In the genomic region with DNA sequence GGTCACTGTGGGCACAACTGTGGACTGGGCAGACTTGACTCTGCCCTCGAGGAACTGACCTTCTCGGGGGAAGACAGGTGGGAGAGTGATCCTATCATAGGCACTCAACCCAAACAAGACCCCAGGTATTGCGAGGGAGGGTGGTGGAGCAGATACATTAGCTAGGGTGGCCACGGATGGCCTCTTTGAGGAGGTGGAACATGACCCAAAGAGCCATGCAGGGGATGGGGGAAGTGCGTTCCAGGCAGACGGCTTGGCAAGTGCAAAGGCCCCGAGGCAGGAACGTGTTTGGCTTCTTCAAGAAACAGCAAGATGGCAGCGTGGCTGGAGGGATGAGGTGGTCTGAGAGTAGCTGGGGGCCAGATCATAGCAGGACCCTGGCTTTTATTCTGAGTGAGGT, we compare ENCODE assay signal across 1 cellular context.
TF ChIP-seq lines count a peak whose summit lies in the region.

No MANE protein-coding gene starts in this region.

TF ChIP-seq in WTC11, 78 proteins besides CTCF, POLR2A, EP300 and RAD21 (continued from another document):
- no peak for TF ChIP-seq ELF4 (CRISPR knock-in tag; IDR thresholded peaks at IDR 0.05; ENCODE audit: low read depth)
